1 cellular context compared by ENCODE assay signal in the genomic region with DNA sequence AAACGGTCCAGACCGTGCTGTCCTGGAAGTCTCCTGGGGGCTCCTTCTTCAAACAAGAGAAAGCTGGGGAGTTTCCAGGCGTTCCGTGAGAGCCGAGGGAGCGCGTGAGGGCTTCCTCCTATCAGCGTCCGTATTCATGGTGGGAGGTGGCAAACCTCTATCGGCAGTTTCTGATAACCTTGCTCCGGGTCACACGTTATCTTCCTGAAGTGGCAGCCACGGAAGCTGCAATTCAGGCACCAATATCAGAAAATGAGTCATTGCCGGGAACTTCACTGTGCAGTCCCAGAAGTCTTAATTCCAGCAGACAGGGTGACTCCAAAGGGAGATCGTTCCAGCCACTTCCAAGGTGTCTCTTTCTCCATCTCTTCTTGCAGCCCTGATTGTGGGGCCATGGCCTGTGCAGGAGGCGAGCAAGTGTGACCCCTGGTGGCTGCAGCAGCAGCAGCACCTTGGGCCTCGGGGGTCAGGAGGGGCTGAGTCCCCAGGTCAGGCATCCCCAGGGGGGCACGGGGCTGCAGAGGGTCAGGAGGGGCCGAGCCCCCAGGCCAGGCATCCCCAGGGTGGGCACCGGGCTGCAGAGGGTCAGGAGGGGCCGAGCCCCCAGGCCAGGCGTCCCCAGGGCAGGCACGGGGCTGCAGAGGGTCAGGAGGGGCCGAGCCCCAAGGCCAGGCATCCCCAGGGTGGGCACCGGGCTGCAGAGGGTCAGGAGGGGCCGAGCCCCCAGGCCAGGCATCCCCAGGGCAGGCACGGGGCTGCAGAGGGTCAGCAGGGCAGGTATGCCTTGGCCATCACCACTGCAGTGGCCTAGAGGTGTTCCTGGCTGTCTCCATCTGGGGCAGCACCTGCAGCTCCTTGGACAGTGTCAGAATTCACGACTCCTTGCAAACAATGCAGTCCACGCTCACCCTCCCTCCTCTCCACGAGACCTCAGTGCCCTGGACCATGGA.
TF ChIP-seq lines count a peak whose summit lies in the region.

No MANE protein-coding gene starts in this region.

TF ChIP-seq in HepG2, 621 proteins besides CTCF, POLR2A, EP300 and RAD21 (continued from another document):
- peak; percentile 15; the same call in 1 of the 2 replicates for TF ChIP-seq PATZ1 (CRISPR knock-in tag; IDR thresholded peaks at IDR 0.05)
- TF ChIP-seq, protein P1, sequence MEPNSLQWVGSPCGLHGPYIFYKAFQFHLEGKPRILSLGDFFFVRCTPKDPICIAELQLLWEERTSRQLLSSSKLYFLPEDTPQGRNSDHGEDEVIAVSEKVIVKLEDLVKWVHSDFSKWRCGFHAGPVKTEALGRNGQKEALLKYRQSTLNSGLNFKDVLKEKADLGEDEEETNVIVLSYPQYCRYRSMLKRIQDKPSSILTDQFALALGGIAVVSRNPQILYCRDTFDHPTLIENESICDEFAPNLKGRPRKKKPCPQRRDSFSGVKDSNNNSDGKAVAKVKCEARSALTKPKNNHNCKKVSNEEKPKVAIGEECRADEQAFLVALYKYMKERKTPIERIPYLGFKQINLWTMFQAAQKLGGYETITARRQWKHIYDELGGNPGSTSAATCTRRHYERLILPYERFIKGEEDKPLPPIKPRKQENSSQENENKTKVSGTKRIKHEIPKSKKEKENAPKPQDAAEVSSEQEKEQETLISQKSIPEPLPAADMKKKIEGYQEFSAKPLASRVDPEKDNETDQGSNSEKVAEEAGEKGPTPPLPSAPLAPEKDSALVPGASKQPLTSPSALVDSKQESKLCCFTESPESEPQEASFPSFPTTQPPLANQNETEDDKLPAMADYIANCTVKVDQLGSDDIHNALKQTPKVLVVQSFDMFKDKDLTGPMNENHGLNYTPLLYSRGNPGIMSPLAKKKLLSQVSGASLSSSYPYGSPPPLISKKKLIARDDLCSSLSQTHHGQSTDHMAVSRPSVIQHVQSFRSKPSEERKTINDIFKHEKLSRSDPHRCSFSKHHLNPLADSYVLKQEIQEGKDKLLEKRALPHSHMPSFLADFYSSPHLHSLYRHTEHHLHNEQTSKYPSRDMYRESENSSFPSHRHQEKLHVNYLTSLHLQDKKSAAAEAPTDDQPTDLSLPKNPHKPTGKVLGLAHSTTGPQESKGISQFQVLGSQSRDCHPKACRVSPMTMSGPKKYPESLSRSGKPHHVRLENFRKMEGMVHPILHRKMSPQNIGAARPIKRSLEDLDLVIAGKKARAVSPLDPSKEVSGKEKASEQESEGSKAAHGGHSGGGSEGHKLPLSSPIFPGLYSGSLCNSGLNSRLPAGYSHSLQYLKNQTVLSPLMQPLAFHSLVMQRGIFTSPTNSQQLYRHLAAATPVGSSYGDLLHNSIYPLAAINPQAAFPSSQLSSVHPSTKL (CRISPR knock-in tag; IDR thresholded peaks at IDR 0.05): no peak
- TF ChIP-seq STAG1 (CRISPR knock-in tag; IDR thresholded peaks at IDR 0.05): peak; percentile 87
- no peak for TF ChIP-seq TCF7 (IDR thresholded peaks at IDR 0.05; ENCODE audit: low read depth)
- TF ChIP-seq, protein P2, sequence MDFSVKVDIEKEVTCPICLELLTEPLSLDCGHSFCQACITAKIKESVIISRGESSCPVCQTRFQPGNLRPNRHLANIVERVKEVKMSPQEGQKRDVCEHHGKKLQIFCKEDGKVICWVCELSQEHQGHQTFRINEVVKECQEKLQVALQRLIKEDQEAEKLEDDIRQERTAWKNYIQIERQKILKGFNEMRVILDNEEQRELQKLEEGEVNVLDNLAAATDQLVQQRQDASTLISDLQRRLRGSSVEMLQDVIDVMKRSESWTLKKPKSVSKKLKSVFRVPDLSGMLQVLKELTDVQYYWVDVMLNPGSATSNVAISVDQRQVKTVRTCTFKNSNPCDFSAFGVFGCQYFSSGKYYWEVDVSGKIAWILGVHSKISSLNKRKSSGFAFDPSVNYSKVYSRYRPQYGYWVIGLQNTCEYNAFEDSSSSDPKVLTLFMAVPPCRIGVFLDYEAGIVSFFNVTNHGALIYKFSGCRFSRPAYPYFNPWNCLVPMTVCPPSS (IDR thresholded peaks at IDR 0.05): no peak
- TF ChIP-seq SMC3 (IDR thresholded peaks at IDR 0.05; ENCODE audit: low read length): peak; percentile 30; the same call in 1 of the 2 replicates
